26 cellular contexts compared by ENCODE assay signal in genomic region chr1:75916834-75917233, GRCh38. TPM values are rescaled to one million over a fixed set of nuclear protein-coding genes. Genes with fewer than 3 reads are reported as not detected.
"Had no signal": no experiment of that assay in that cellular context is flagged by ENCODE, and none has a peak within 500 bp of the region (broad histone marks: within the 10 kb centered on the region; RNA-seq: fewer than 3 reads in every experiment).

No MANE protein-coding gene starts in this region.

- DNase-seq: colonic mucosa; cortex of kidney; dermis blood vessel endothelial cell; dorsolateral prefrontal cortex; effector CD4-positive, alpha-beta T cell; effector CD8-positive, alpha-beta T cell; effector memory CD4-positive, alpha-beta T cell; effector memory CD8-positive, alpha-beta T cell; endodermal cell; erythroblast; esophagus squamous epithelium; foreskin fibroblast; foreskin keratinocyte; foreskin melanocyte; gastrocnemius medialis; glutamatergic neuron; head of caudate nucleus; heart left ventricle; heart right ventricle had no signal

- H3K4me3 ChIP-seq: colonic mucosa, coronary artery, dorsolateral prefrontal cortex, esophagus muscularis mucosa, esophagus squamous epithelium, gastrocnemius medialis, gastroesophageal sphincter, heart left ventricle, heart right ventricle, hepatocyte had no signal

RNA-seq across cellular contexts. Expression of gene ASB17, which starts 15.4 kb away (rescaled TPM):
- polyA plus RNA-seq: endothelial cell of umbilical vein, esophagus, fibroblast of lung, foreskin keratinocyte, heart left ventricle, heart right ventricle had no signal
